In the genomic region with DNA sequence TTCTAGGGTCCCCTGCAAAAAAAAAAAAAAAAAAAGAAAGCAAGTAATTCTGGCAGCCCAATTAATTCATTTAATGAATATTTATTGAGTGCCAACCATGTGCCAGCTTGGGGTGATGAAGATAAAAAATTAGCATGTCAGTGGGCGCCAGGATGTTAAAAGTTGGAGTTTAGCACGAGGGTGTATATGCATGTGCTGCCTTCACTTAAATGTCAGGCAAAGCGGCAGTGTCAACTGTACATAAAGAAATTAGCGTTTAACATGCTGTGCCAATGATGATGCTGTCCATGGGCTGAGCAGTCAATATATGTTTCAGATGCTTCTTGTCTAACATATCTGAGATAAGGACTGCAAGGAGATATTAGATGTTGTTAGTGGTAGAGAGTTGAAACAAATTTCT, we compare ENCODE assay signal across 29 cellular contexts. TPM values are rescaled to one million over a fixed set of nuclear protein-coding genes. Genes with fewer than 3 reads are reported as not detected.
DNase-seq lines count a peak whose midpoint lies in the region; FAIRE-seq and TF ChIP-seq lines count a peak whose summit lies in the region.
"Had no signal": no experiment of that assay in that cellular context is flagged by ENCODE, and none has a peak within 500 bp of the region (broad histone marks: within the 10 kb centered on the region; RNA-seq: fewer than 3 reads in every experiment).

No MANE protein-coding gene starts in this region.

- intact Hi-C loops in mammary epithelial cell (cut with micrococcal nuclease): no loop called here
- intact Hi-C loops in kidney (cut with DNase I): no loop called here

- CTCF ChIA-PET in mammary epithelial cell (lab: Charles Lee; ENCODE audit: low non-redundant PET): no interaction called here

- BruUV-seq in mammary epithelial cell (replicated peaks; lab: Mats Ljungman, UMichigan): no TSS peak

- H3K36me3 Mint-ChIP-seq in osteocyte (ENCODE audit: unreplicated experiment): peaks cover 2% of the 10 kb centered on the region
- H3K36me3 Mint-ChIP-seq: memory B cell had no signal

- in situ Hi-C loops in mammary epithelial cell (cut with MboI; ENCODE audit: low sequenced_read_pairs in 2 of 2): no loop called here

- no peaks in the 10 kb centered on the region for H3K9me3 Mint-ChIP-seq in osteocyte (ENCODE audit: unreplicated experiment)
- H3K9me3 Mint-ChIP-seq: activated naive CD8-positive, alpha-beta T cell treated with anti-CD3 and anti-CD28 coated beads, Interleukin-2, amount 50 U/mL, for 24 hours; effector memory CD8-positive, alpha-beta T cell; memory B cell; T-helper 1 cell treated with Interleukin-12 subunit alpha and Interleukin-12 subunit beta and Interleukin-4 antibody, amounts not matched to agents 30 μg/mL and 1 μg/mL, for 36 hours had no signal

- no peaks in the 10 kb centered on the region for H3K9me3 ChIP-seq in BLaER1
- no peaks in the 10 kb centered on the region for H3K9me3 ChIP-seq in mammary epithelial cell (replicated peaks; ENCODE audit: insufficient read depth, low read length)
- no peaks in the 10 kb centered on the region for H3K9me3 ChIP-seq in kidney (ENCODE audit: control insufficient read depth in 1 of 2, low read length in 2 of 2)
- H3K9me3 ChIP-seq: esophagus muscularis mucosa, gastroesophageal sphincter had no signal

- 96% methylated on average over 4 of the region's 4 CpGs for WGBS in mammary epithelial cell (ENCODE audit: low coverage, missing lambda C conversion rate)

- H3K27ac ChIP-seq in BLaER1 (no peak overlapping the region), mammary epithelial cell (ENCODE audit: insufficient read depth, low read depth, low read length) (no peak overlapping the region), kidney (ENCODE audit: low read depth in 2 of 2, low read length in 2 of 2) (no peak overlapping the region)
- H3K27ac ChIP-seq: brain microvascular endothelial cell, C4-2B, SJSA1 had no signal

- peaks cover 79% of the 10 kb centered on the region for H3K4me1 Mint-ChIP-seq in osteocyte (ENCODE audit: unreplicated experiment)
- H3K4me1 Mint-ChIP-seq: activated naive CD8-positive, alpha-beta T cell treated with anti-CD3 and anti-CD28 coated beads, Interleukin-2, amount 50 U/mL, for 24 hours; memory B cell had no signal

- H4K20me1 ChIP-seq in BLaER1 (peaks cover 99% of the 10 kb centered on the region), mammary epithelial cell (ENCODE audit: insufficient read depth, low read length) (no peaks in the 10 kb centered on the region)

- peaks cover 65% of the 10 kb centered on the region for H3K4me1 ChIP-seq in BLaER1
- peaks cover 34% of the 10 kb centered on the region for H3K4me1 ChIP-seq in mammary epithelial cell (ENCODE audit: insufficient read depth, low read length)
- H3K4me1 ChIP-seq in kidney (ENCODE audit: control insufficient read depth in 1 of 2, insufficient read depth in 1 of 2, low read depth in 1 of 2, low read length in 2 of 2): peaks cover 40 to 45% of the 10 kb centered on the region in 2 donors

- no peak for FAIRE-seq in kidney (lab: Jason Lieb, UNC)
- FAIRE-seq: colon, GM12892, RCC 7860 had no signal

- H3K79me2 ChIP-seq in mammary epithelial cell (ENCODE audit: insufficient read depth, low read length): peaks cover 94% of the 10 kb centered on the region

- no peak overlapping the region for H2AFZ ChIP-seq in mammary epithelial cell (ENCODE audit: low read depth, low read length)

- H3K4me3 ChIP-seq in BLaER1 (no peak overlapping the region), mammary epithelial cell (replicated peaks in 1 of 3; ENCODE audit: insufficient read depth in 1 of 3, low read depth in 2 of 3, low read length in 3 of 3) (no peak overlapping the region), kidney (ENCODE audit: low read length in 2 of 2) (no peak overlapping the region)
- H3K4me3 ChIP-seq: esophagus muscularis mucosa, gastroesophageal sphincter, SJSA1, skin epidermis had no signal

- no peak overlapping the region for H3K4me3 Mint-ChIP-seq in osteocyte (ENCODE audit: unreplicated experiment)
- H3K4me3 Mint-ChIP-seq: activated CD8-positive, alpha-beta T cell treated with anti-CD3 and anti-CD28 coated beads, Interleukin-2, amount 10 ng/mL, durations not matched to agents 7 days and 5 days; activated naive CD8-positive, alpha-beta T cell treated with anti-CD3 and anti-CD28 coated beads, Interleukin-2, amount 50 U/mL, for 24 hours; effector memory CD8-positive, alpha-beta T cell; memory B cell; T-helper 1 cell treated with Interleukin-12 subunit alpha and Interleukin-12 subunit beta and Interleukin-4 antibody, amounts not matched to agents 30 μg/mL and 1 μg/mL, for 36 hours; type B pancreatic cell had no signal

- H3K27me3 ChIP-seq in BLaER1 (no peaks in the 10 kb centered on the region), mammary epithelial cell (ENCODE audit: insufficient read depth, low read length) (no peaks in the 10 kb centered on the region)
- H3K27me3 ChIP-seq: brain microvascular endothelial cell, esophagus muscularis mucosa, gastroesophageal sphincter, SJSA1 had no signal

- dilution Hi-C loops in mammary epithelial cell (cut with HindIII; ENCODE audit: low sequenced_read_pairs): no loop called here

- H3K4me2 ChIP-seq in BLaER1: peak overlapping the region; percentile 79
- H3K4me2 ChIP-seq in mammary epithelial cell (ENCODE audit: insufficient read depth, low read depth, low read length): peak overlapping the region; percentile 17

- DNase-seq in NCI-H1694 treated with DMSO at 0.1 percent for 48 hours (lab: John Stamatoyannopoulos, UW): peak; percentile 75
- no peak for DNase-seq in mammary epithelial cell
- DNase-seq in osteocyte (ENCODE audit: extremely low spot score, unreplicated experiment): no peak
- DNase-seq in activated CD8-positive, alpha-beta memory T cell treated with anti-CD3 and anti-CD28 coated beads, Interleukin-2, amount 50 U/mL, for 4 hours: no peak
- DNase-seq in kidney: no peak
- no peak for DNase-seq in NOMO-1 treated with dmso at 0.1 percent for 144 hours (lab: John Stamatoyannopoulos, UW; ENCODE audit: unreplicated experiment)
- no peak for DNase-seq in germinal center (ENCODE audit: low spot score)
- DNase-seq: activated CD8-positive, alpha-beta T cell treated with anti-CD3 and anti-CD28 coated beads, Interleukin-2, amount 10 ng/mL, durations not matched to agents 7 days and 5 days; activated gamma-delta T cell; activated naive CD8-positive, alpha-beta T cell treated with anti-CD3 and anti-CD28 coated beads, Interleukin-2, amount 50 U/mL, for 24 hours; activated T-cell treated with anti-CD3 and anti-CD28 coated beads, Interleukin-2, amount 50 U/mL, for 1 hour; brain microvascular endothelial cell; effector memory CD8-positive, alpha-beta T cell; Kasumi-1; NCI-H1092; NCI-H2107; NCI-H510A treated with DMSO at 0.1 percent for 48 hours had no signal

- peak overlapping the region; percentile 94 for H3K27ac Mint-ChIP-seq in osteocyte (ENCODE audit: unreplicated experiment)
- H3K27ac Mint-ChIP-seq: activated CD8-positive, alpha-beta T cell treated with anti-CD3 and anti-CD28 coated beads, Interleukin-2, amount 10 ng/mL, durations not matched to agents 7 days and 5 days; activated naive CD8-positive, alpha-beta T cell treated with anti-CD3 and anti-CD28 coated beads, Interleukin-2, amount 50 U/mL, for 24 hours; effector memory CD8-positive, alpha-beta T cell; memory B cell; T-helper 1 cell treated with Interleukin-12 subunit alpha and Interleukin-12 subunit beta and Interleukin-4 antibody, amounts not matched to agents 30 μg/mL and 1 μg/mL, for 36 hours had no signal

- H3K27me3 Mint-ChIP-seq in osteocyte (ENCODE audit: unreplicated experiment): no peaks in the 10 kb centered on the region
- H3K27me3 Mint-ChIP-seq: activated naive CD8-positive, alpha-beta T cell treated with anti-CD3 and anti-CD28 coated beads, Interleukin-2, amount 50 U/mL, for 24 hours; type B pancreatic cell had no signal

- no peaks in the 10 kb centered on the region; the same call in none of the 2 replicates for H3K36me3 ChIP-seq in BLaER1
- no peaks in the 10 kb centered on the region for H3K36me3 ChIP-seq in mammary epithelial cell (ENCODE audit: insufficient read depth, low read length)
- H3K36me3 ChIP-seq in kidney (ENCODE audit: control insufficient read depth in 1 of 2, insufficient read depth in 2 of 2, low read length in 2 of 2): no peaks in the 10 kb centered on the region
- H3K36me3 ChIP-seq: brain microvascular endothelial cell, esophagus muscularis mucosa, gastroesophageal sphincter, SJSA1 had no signal

- H3K9ac ChIP-seq in BLaER1 (no peak overlapping the region), mammary epithelial cell (ENCODE audit: insufficient read depth, low read length) (no peak overlapping the region), kidney (ENCODE audit: low read length in 2 of 2) (no peak overlapping the region)

- TF ChIP-seq CTCF in mammary epithelial cell (conservative IDR thresholded peaks at IDR 0.05 in 1 of 2, IDR thresholded peaks at IDR 0.05 in 1 of 2; ENCODE audit: extremely low read depth in 1 of 2, insufficient read depth in 1 of 2, low read depth in 1 of 2, low read length in 2 of 2): no peak
- TF ChIP-seq CTCF in osteocyte (IDR thresholded peaks at IDR 0.05): no peak
- TF ChIP-seq CTCF in kidney (IDR thresholded peaks at IDR 0.05; ENCODE audit: borderline replicate concordance, extremely low read depth, insufficient read depth): no peak

RNA-seq across cellular contexts. Expression of a gene that starts 49.5 kb away (rescaled TPM):
- 100 to 1,000 TPM in 1 of 2 donors, 10 to 100 TPM in 1; 40.8 to 137 TPM for total RNA-seq in mammary epithelial cell
- 56.4 TPM for polyA plus RNA-seq in mammary epithelial cell
- polyA minus RNA-seq in mammary epithelial cell: 60.0 TPM
- total RNA-seq in osteocyte: 91.0 and 94.7 TPM in 2 replicates
- total RNA-seq in kidney: 54.8 TPM
- 26.2 TPM for polyA plus RNA-seq in kidney (ENCODE audit: insufficient read depth, low read depth, low replicate concordance)
- total RNA-seq: activated CD8-positive, alpha-beta T cell treated with anti-CD3 and anti-CD28 coated beads, Interleukin-2, amount 10 ng/mL, durations not matched to agents 7 days and 5 days had no signal
